8 cellular contexts compared by ENCODE assay signal in the genomic region with DNA sequence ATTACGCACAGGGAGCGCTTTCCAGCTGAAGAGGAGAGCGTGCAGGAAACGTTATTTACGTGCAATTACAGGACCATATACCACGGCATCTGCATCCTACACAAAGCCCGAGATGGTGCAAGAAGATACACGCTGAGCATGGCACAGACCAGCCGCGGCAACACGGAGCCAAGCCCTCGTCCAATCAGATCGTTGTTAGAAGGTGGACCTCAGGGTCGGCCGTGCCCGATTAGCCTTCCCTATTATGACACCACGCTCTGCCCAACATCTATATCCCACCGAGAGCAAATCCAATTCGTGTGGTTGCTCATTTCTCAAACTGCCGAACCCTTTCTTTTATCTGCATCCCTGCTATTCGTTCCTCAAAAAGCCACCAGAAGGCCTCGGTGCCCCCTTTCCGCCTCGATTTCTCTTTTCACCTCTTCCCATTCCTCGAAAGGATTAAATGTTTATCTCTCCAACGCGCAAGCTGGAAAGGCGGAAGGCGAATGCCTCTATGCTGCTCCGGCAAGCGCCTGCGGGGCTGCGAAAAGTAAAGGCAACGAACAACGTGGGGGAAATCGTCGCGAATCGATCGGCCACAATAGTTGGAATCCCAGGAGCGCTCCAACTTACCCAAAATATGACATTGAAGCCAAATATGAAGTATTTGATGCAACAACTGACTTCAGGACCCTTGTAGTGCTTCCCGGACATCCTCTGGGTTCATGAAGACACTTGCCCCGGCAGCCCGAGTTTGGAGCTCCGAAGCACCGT. TPM values are rescaled to one million over a fixed set of nuclear protein-coding genes. Genes with fewer than 3 reads are reported as not detected.
DNase-seq lines count a peak whose midpoint lies in the region; ATAC-seq and TF ChIP-seq lines count a peak whose summit lies in the region.

No MANE protein-coding gene starts in this region.

- TF ChIP-seq CTCF in RWPE2 (IDR thresholded peaks at IDR 0.05; ENCODE audit: poor library complexity, severe bottlenecking) = no peak
- TF ChIP-seq CTCF in left ventricle myocardium inferior (IDR thresholded peaks at IDR 0.05; ENCODE audit: borderline replicate concordance) = no peak
- TF ChIP-seq CTCF in progenitor cell of endocrine pancreas (IDR thresholded peaks at IDR 0.05; ENCODE audit: unreplicated experiment) = no peak

- H3K4me1 ChIP-seq in ACC112 (ENCODE audit: control insufficient read depth, insufficient read depth, low read length, unreplicated experiment) (peaks cover 54% of the 10 kb centered on the region), RWPE2 (ENCODE audit: insufficient read depth, poor library complexity, severe bottlenecking) (peaks cover 56% of the 10 kb centered on the region), left ventricle myocardium inferior (peaks cover 42% of the 10 kb centered on the region)

- H3K27me3 Mint-ChIP-seq in progenitor cell of endocrine pancreas = peaks cover 74% of the 10 kb centered on the region

- peak; percentile 74 for DNase-seq in RWPE2 (ENCODE audit: low spot score)
- DNase-seq in amniotic epithelial cell (ENCODE audit: low read depth) = peak; percentile 84
- DNase-seq in left ventricle myocardium inferior = peak; percentile 22
- DNase-seq in progenitor cell of endocrine pancreas (ENCODE audit: low spot score, unreplicated experiment) = no peak
- DNase-seq in NCI-H2196 treated with DMSO at 0.1 percent for 48 hours (lab: John Stamatoyannopoulos, UW; ENCODE audit: unreplicated experiment) = no peak

- no peaks in the 10 kb centered on the region for H3K9me3 ChIP-seq in RWPE2 (ENCODE audit: severe bottlenecking)
- H3K9me3 ChIP-seq in left ventricle myocardium inferior (replicated peaks) = no peaks in the 10 kb centered on the region

- H3K27ac Mint-ChIP-seq in progenitor cell of endocrine pancreas = peak overlapping the region; percentile 12

- H3K36me3 ChIP-seq in ACC112 (ENCODE audit: insufficient read depth, low read length) = 0 out of 2 replicates have a peak, but pooled peaks cover under 1% of the 10 kb centered on the region
- no peaks in the 10 kb centered on the region for H3K36me3 ChIP-seq in RWPE2 (ENCODE audit: low read depth)
- no peaks in the 10 kb centered on the region for H3K36me3 ChIP-seq in left ventricle myocardium inferior

- H3K9me3 Mint-ChIP-seq in progenitor cell of endocrine pancreas (ENCODE audit: low read depth) = no peaks in the 10 kb centered on the region

- peaks cover 64% of the 10 kb centered on the region for H3K79me2 ChIP-seq in ACC112 (ENCODE audit: control insufficient read depth, insufficient read depth, low read length, unreplicated experiment)

- no peaks in the 10 kb centered on the region for H3K27me3 ChIP-seq in ACC112 (ENCODE audit: insufficient read depth, low read length)
- no peaks in the 10 kb centered on the region for H3K27me3 ChIP-seq in RWPE2 (ENCODE audit: insufficient read depth, poor library complexity, severe bottlenecking)
- peaks cover 10% of the 10 kb centered on the region for H3K27me3 ChIP-seq in left ventricle myocardium inferior (ENCODE audit: low read depth)

- H2AFZ ChIP-seq in ACC112 (ENCODE audit: low read length, unreplicated experiment) = peak overlapping the region; percentile 8

- H3K36me3 Mint-ChIP-seq in progenitor cell of endocrine pancreas (ENCODE audit: insufficient read depth) = no peaks in the 10 kb centered on the region

- H3K4me3 ChIP-seq in ACC112 (ENCODE audit: low read depth, low read length) = peak overlapping the region; percentile 97
- H3K4me3 ChIP-seq in RWPE2 (ENCODE audit: severe bottlenecking) = peak overlapping the region; percentile 61
- peak overlapping the region; percentile 74 for H3K4me3 ChIP-seq in left ventricle myocardium inferior

- ATAC-seq in GM18873 (IDR thresholded peaks at IDR 0.05; ENCODE audit: low FRiP score, unreplicated experiment) (peak; percentile 0), HG03460 (IDR thresholded peaks at IDR 0.05; ENCODE audit: unreplicated experiment) (peak; percentile 18), RWPE2 (ENCODE audit: low read depth) (peak; percentile 44)

- peak overlapping the region; percentile 99 for H3K27ac ChIP-seq in ACC112 (ENCODE audit: low read depth, low read length)
- peak overlapping the region; percentile 97 for H3K27ac ChIP-seq in RWPE2 (ENCODE audit: poor library complexity, severe bottlenecking)
- H3K27ac ChIP-seq in left ventricle myocardium inferior (replicated peaks) = peak overlapping the region; percentile 73

- peaks cover 29% of the 10 kb centered on the region for H3K4me1 Mint-ChIP-seq in progenitor cell of endocrine pancreas (ENCODE audit: low read depth)

- H3K4me3 Mint-ChIP-seq in progenitor cell of endocrine pancreas (ENCODE audit: low read depth) = peak overlapping the region; percentile 80

- intact Hi-C loops in left ventricle myocardium inferior (cut with micrococcal nuclease) = no loop called here

RNA-seq across cellular contexts. Expression of a gene that starts 0.7 kb away (rescaled TPM):
- 1.7 TPM for total RNA-seq in left ventricle myocardium inferior
- total RNA-seq in progenitor cell of endocrine pancreas = 6.1 and 7.5 TPM in 2 replicates

Comparison
In these comparisons a context has a peak if more than half of its experiments do, and no peak if none do; other contexts are left out.
1. DNase-seq: peak in RWPE2 (single experiment), amniotic epithelial cell (single experiment) and left ventricle myocardium inferior (single experiment); none in progenitor cell of endocrine pancreas (single experiment) and NCI-H2196 treated with DMSO at 0.1 percent for 48 hours (single experiment).
2. Peak in every context shown above with its lines, with median percentiles within 50 percentile points of each other: H3K27ac ChIP-seq, H3K4me3 ChIP-seq and ATAC-seq.